Comparison of ENCODE assay signal across 14 cellular contexts in the genomic region with DNA sequence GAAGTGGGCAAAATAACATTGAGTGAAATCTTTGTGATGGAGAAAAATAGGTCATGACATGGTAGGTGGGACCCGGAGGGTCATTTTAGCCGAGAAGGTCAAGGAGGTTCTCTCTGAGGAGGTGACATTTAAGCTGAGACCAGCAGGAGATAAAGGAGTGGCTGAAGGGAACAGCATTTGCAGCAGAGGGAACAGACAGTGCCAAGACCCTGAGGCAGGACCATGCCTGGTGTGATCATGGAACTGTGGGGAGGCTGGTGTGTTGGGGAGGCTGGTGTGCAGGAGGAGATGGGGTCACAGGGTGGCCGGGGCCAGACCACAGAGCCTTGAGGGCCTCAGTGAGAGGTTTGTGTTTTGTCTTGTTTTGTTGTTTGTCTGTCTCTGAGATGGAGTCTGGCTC. TPM values are rescaled to one million over a fixed set of nuclear protein-coding genes. Genes with fewer than 3 reads are reported as not detected.
"Had no signal": no experiment of that assay in that cellular context is flagged by ENCODE, and none has a peak within 500 bp of the region (broad histone marks: within the 10 kb centered on the region; RNA-seq: fewer than 3 reads in every experiment).

No MANE protein-coding gene starts in this region.

- DNase-seq: activated gamma-delta T cell; activated T-cell treated with anti-CD3 and anti-CD28 coated beads, Interleukin-2, amount 50 U/mL, for 24 hours; effector CD8-positive, alpha-beta T cell; heart right ventricle; left ventricle myocardium inferior; mesenchymal stem cell; small intestine; T1000 had no signal

- ATAC-seq: heart right ventricle had no signal

- H3K27me3 ChIP-seq: heart right ventricle, right atrium auricular region, tibial nerve had no signal

- H3K27ac Mint-ChIP-seq: activated T-cell treated with anti-CD3 and anti-CD28 coated beads, Interleukin-2, amount 50 U/mL, for 24 hours had no signal

- H3K9me3 ChIP-seq: heart right ventricle, left ventricle myocardium inferior, neutrophil, right atrium auricular region, tibial nerve had no signal

- FAIRE-seq: frontal cortex, keratinocyte, small intestine had no signal

- H3K27ac ChIP-seq: coronary artery, left ventricle myocardium inferior, neutrophil, right atrium auricular region, tibial nerve had no signal

- H3K9me3 Mint-ChIP-seq: activated T-cell treated with anti-CD3 and anti-CD28 coated beads, Interleukin-2, amount 50 U/mL, for 24 hours had no signal

- H3K4me3 ChIP-seq: coronary artery, heart right ventricle, left ventricle myocardium inferior, right atrium auricular region, tibial nerve had no signal

- H3K4me3 Mint-ChIP-seq: activated T-cell treated with anti-CD3 and anti-CD28 coated beads, Interleukin-2, amount 50 U/mL, for 24 hours had no signal

RNA-seq across cellular contexts. Expression of gene KLF2, which starts 59.4 kb away (rescaled TPM):
- polyA plus RNA-seq: keratinocyte had no signal
